Comparison of ENCODE assay signal across 1 cellular context in genomic region chr19:58543826-58544590, GRCh38.
TF ChIP-seq lines count a peak whose summit lies in the region.

TSS of gene TRIM28 (plus strand) at chr19:58544064. CDS start at chr19:58544758, 694 bp downstream.

TF ChIP-seq in HepG2, 621 proteins besides CTCF, POLR2A, EP300 and RAD21 (continued from another document and continues in another):
- TF ChIP-seq NCOA1 (CRISPR knock-in tag; IDR thresholded peaks at IDR 0.05) (0 out of 2 replicates have a peak, but pooled peaks have one; percentile 19), HIVEP1 (CRISPR knock-in tag; IDR thresholded peaks at IDR 0.05) (no peak), ATF4 (CRISPR knock-in tag; IDR thresholded peaks at IDR 0.05) (no peak), FOXA1 (IDR thresholded peaks at IDR 0.05) (no peak), FOXA1 (CRISPR knock-in tag; IDR thresholded peaks at IDR 0.05) (no peak), LCORL (IDR thresholded peaks at IDR 0.05) (no peak), LCORL (CRISPR knock-in tag; IDR thresholded peaks at IDR 0.05) (peak; percentile 67; the same call in 1 of the 2 replicates), ZNF558 (CRISPR knock-in tag; IDR thresholded peaks at IDR 0.05; ENCODE audit: borderline replicate concordance) (no peak), ZNF737 (CRISPR knock-in tag; IDR thresholded peaks at IDR 0.05; ENCODE audit: borderline replicate concordance) (no peak), ZNF329 (CRISPR knock-in tag; IDR thresholded peaks at IDR 0.05; ENCODE audit: low read depth) (no peak; the same call in 1 of the 2 replicates), NCOR1 (IDR thresholded peaks at IDR 0.05; ENCODE audit: borderline replicate concordance, low read length) (peak; percentile 32; the same call in 1 of the 2 replicates), ZNF775 (CRISPR knock-in tag; IDR thresholded peaks at IDR 0.05; ENCODE audit: borderline replicate concordance) (no peak), ZNF34 (CRISPR knock-in tag; IDR thresholded peaks at IDR 0.05; ENCODE audit: borderline replicate concordance) (peak; percentile 75; the same call in 1 of the 2 replicates), SMARCC2 (IDR thresholded peaks at IDR 0.05) (no peak), CENPX (CRISPR knock-in tag; IDR thresholded peaks at IDR 0.05) (no peak), HMG20B (CRISPR knock-in tag; conservative IDR thresholded peaks at IDR 0.05) (no peak), YEATS4 (CRISPR knock-in tag; IDR thresholded peaks at IDR 0.05; ENCODE audit: borderline replicate concordance) (peak; percentile 93), ZNF30 (CRISPR knock-in tag; IDR thresholded peaks at IDR 0.05) (no peak), PITX1 (CRISPR knock-in tag; IDR thresholded peaks at IDR 0.05) (peak; percentile 48; the same call in 1 of the 2 replicates), ZNF572 (CRISPR knock-in tag; IDR thresholded peaks at IDR 0.05) (0 out of 2 replicates have a peak, but pooled peaks have one; percentile 32), TAF1 (CRISPR knock-in tag; IDR thresholded peaks at IDR 0.05) (peak; percentile 64), RBAK (CRISPR knock-in tag; IDR thresholded peaks at IDR 0.05) (no peak), SIX1 (CRISPR knock-in tag; IDR thresholded peaks at IDR 0.05; ENCODE audit: borderline replicate concordance) (no peak; the same call in 1 of the 2 replicates), IKZF1 (IDR thresholded peaks at IDR 0.05) (no peak), ZNF331 (CRISPR knock-in tag; IDR thresholded peaks at IDR 0.05) (peak; percentile 16), DDIT3 (CRISPR knock-in tag; IDR thresholded peaks at IDR 0.05) (no peak), CSRNP1 (CRISPR knock-in tag; IDR thresholded peaks at IDR 0.05) (peak; percentile 31; the same call in 1 of the 2 replicates), MAFF (IDR thresholded peaks at IDR 0.05; ENCODE audit: low read depth, low read length) (no peak), PHF20 (CRISPR knock-in tag; IDR thresholded peaks at IDR 0.05) (no peak), RARG (CRISPR knock-in tag; IDR thresholded peaks at IDR 0.05; ENCODE audit: low read depth) (no peak), NFKB2 (CRISPR knock-in tag; IDR thresholded peaks at IDR 0.05; ENCODE audit: borderline replicate concordance) (peak; percentile 32), AGO2 (optimal IDR thresholded peaks at IDR 0.05; ENCODE audit: low read depth, low read length) (no peak), ZNF234 (CRISPR knock-in tag; conservative IDR thresholded peaks at IDR 0.05) (no peak), ZNF724P (CRISPR knock-in tag; IDR thresholded peaks at IDR 0.05; ENCODE audit: borderline replicate concordance) (peak; percentile 94), NPAS2 (CRISPR knock-in tag; IDR thresholded peaks at IDR 0.05; ENCODE audit: borderline replicate concordance) (no peak), SRSF4 (IDR thresholded peaks at IDR 0.05; ENCODE audit: low read depth, low read length, poor library complexity, severe bottlenecking) (no peak), HOXA7 (CRISPR knock-in tag; IDR thresholded peaks at IDR 0.05) (no peak), PBX2 (CRISPR knock-in tag; IDR thresholded peaks at IDR 0.05) (no peak), PREB (CRISPR knock-in tag; IDR thresholded peaks at IDR 0.05) (no peak), ZNF619 (CRISPR knock-in tag; IDR thresholded peaks at IDR 0.05) (peak; percentile 51; the same call in 1 of the 2 replicates), MXI1 (IDR thresholded peaks at IDR 0.05; ENCODE audit: borderline replicate concordance, low read depth, low read length) (peak; percentile 12; the same call in 1 of the 3 replicates), ARNTL (CRISPR knock-in tag; IDR thresholded peaks at IDR 0.05) (no peak), MED13 (CRISPR knock-in tag; IDR thresholded peaks at IDR 0.05) (0 out of 2 replicates have a peak, but pooled peaks have one; percentile 54), TEAD3 (CRISPR knock-in tag; optimal IDR thresholded peaks at IDR 0.05; ENCODE audit: borderline replicate concordance) (no peak), MYPOP (CRISPR knock-in tag; IDR thresholded peaks at IDR 0.05) (0 out of 2 replicates have a peak, but pooled peaks have one; percentile 58)
- TF ChIP-seq, protein P1, sequence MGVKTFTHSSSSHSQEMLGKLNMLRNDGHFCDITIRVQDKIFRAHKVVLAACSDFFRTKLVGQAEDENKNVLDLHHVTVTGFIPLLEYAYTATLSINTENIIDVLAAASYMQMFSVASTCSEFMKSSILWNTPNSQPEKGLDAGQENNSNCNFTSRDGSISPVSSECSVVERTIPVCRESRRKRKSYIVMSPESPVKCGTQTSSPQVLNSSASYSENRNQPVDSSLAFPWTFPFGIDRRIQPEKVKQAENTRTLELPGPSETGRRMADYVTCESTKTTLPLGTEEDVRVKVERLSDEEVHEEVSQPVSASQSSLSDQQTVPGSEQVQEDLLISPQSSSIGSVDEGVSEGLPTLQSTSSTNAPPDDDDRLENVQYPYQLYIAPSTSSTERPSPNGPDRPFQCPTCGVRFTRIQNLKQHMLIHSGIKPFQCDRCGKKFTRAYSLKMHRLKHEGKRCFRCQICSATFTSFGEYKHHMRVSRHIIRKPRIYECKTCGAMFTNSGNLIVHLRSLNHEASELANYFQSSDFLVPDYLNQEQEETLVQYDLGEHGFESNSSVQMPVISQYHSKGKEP (CRISPR knock-in tag; IDR thresholded peaks at IDR 0.05): peak; percentile 79; the same call in 1 of the 2 replicates
- TF ChIP-seq, protein P2, sequence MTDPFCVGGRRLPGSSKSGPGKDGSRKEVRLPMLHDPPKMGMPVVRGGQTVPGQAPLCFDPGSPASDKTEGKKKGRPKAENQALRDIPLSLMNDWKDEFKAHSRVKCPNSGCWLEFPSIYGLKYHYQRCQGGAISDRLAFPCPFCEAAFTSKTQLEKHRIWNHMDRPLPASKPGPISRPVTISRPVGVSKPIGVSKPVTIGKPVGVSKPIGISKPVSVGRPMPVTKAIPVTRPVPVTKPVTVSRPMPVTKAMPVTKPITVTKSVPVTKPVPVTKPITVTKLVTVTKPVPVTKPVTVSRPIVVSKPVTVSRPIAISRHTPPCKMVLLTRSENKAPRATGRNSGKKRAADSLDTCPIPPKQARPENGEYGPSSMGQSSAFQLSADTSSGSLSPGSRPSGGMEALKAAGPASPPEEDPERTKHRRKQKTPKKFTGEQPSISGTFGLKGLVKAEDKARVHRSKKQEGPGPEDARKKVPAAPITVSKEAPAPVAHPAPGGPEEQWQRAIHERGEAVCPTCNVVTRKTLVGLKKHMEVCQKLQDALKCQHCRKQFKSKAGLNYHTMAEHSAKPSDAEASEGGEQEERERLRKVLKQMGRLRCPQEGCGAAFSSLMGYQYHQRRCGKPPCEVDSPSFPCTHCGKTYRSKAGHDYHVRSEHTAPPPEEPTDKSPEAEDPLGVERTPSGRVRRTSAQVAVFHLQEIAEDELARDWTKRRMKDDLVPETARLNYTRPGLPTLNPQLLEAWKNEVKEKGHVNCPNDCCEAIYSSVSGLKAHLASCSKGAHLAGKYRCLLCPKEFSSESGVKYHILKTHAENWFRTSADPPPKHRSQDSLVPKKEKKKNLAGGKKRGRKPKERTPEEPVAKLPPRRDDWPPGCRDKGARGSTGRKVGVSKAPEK (CRISPR knock-in tag; IDR thresholded peaks at IDR 0.05; ENCODE audit: borderline replicate concordance): no peak
- TF ChIP-seq, protein P3, sequence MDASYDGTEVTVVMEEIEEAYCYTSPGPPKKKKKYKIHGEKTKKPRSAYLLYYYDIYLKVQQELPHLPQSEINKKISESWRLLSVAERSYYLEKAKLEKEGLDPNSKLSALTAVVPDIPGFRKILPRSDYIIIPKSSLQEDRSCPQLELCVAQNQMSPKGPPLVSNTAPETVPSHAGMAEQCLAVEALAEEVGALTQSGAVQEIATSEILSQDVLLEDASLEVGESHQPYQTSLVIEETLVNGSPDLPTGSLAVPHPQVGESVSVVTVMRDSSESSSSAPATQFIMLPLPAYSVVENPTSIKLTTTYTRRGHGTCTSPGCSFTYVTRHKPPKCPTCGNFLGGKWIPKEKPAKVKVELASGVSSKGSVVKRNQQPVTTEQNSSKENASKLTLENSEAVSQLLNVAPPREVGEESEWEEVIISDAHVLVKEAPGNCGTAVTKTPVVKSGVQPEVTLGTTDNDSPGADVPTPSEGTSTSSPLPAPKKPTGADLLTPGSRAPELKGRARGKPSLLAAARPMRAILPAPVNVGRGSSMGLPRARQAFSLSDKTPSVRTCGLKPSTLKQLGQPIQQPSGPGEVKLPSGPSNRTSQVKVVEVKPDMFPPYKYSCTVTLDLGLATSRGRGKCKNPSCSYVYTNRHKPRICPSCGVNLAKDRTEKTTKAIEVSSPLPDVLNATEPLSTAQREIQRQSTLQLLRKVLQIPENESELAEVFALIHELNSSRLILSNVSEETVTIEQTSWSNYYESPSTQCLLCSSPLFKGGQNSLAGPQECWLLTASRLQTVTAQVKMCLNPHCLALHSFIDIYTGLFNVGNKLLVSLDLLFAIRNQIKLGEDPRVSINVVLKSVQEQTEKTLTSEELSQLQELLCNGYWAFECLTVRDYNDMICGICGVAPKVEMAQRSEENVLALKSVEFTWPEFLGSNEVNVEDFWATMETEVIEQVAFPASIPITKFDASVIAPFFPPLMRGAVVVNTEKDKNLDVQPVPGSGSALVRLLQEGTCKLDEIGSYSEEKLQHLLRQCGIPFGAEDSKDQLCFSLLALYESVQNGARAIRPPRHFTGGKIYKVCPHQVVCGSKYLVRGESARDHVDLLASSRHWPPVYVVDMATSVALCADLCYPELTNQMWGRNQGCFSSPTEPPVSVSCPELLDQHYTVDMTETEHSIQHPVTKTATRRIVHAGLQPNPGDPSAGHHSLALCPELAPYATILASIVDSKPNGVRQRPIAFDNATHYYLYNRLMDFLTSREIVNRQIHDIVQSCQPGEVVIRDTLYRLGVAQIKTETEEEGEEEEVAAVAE (CRISPR knock-in tag; IDR thresholded peaks at IDR 0.05; ENCODE audit: borderline replicate concordance): peak; percentile 30; the same call in 1 of the 2 replicates
- TF ChIP-seq, protein P4, sequence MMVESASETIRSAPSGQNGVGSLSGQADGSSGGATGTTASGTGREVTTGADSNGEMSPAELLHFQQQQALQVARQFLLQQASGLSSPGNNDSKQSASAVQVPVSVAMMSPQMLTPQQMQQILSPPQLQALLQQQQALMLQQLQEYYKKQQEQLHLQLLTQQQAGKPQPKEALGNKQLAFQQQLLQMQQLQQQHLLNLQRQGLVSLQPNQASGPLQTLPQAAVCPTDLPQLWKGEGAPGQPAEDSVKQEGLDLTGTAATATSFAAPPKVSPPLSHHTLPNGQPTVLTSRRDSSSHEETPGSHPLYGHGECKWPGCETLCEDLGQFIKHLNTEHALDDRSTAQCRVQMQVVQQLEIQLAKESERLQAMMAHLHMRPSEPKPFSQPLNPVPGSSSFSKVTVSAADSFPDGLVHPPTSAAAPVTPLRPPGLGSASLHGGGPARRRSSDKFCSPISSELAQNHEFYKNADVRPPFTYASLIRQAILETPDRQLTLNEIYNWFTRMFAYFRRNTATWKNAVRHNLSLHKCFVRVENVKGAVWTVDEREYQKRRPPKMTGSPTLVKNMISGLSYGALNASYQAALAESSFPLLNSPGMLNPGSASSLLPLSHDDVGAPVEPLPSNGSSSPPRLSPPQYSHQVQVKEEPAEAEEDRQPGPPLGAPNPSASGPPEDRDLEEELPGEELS (CRISPR knock-in tag; IDR thresholded peaks at IDR 0.05): 0 out of 2 replicates have a peak, but pooled peaks have one; percentile 13
- TF ChIP-seq, protein P5, sequence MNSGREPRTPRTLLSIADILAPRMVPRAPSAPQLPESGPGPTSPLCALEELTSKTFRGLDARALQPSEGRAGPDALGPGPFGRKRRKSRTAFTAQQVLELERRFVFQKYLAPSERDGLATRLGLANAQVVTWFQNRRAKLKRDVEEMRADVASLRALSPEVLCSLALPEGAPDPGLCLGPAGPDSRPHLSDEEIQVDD (CRISPR knock-in tag; IDR thresholded peaks at IDR 0.05; ENCODE audit: borderline replicate concordance): no peak; the same call in 1 of the 2 replicates
